8 cellular contexts compared by ENCODE assay signal in the genomic region with DNA sequence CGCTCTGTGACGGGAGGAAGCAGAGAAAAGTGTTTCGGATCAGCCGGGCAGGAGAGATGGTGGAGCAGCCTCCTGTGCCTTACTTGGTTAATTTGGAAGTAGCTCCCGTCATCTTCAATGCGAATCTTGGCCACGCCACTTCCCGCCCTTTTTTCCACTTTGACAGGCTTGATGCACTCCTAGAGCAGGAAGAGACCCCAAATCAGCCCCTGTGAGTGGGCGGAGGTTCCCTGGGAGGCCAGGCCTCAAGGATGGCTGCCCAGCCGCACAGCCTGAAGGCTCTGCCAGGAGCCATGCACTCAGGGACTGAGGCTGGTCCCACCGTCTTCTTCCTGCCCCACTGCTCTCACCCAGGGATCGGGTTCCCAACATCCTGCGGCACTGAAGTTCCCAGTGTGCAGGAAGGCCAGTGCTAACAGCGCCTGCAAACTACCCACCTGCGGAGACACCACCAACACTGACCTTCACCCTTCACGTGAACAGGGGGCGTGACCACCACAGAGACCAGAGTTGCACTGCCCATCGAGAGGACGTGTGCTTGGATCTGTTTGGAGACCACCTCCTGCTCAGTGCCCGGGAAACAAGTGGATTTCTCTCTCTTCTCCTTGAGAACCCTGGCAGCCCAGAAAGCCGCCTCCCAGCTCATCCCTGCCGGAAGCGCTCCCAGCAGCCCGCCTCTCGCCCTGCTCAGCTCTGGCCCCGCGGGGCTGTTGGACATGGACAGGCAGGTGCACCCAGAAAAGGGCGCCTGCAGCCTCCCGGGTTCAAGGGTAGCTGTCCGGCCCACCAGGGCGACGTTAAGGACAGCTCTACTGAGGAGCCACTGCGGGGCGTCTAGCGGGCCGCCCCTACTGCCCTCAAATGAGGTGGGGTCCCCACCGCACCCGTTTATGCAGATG. TPM values are rescaled to one million over a fixed set of nuclear protein-coding genes. Genes with fewer than 3 reads are reported as not detected.
DNase-seq lines count a peak whose midpoint lies in the region; ATAC-seq and TF ChIP-seq lines count a peak whose summit lies in the region.

No MANE protein-coding gene starts in this region.

- peaks cover 41% of the 10 kb centered on the region for H3K4me1 ChIP-seq in Karpas-422 (ENCODE audit: low read length)
- H3K4me1 ChIP-seq in mucosa of stomach (ENCODE audit: control insufficient read depth, insufficient read depth, low read length): peaks cover 11% of the 10 kb centered on the region

- H3K27me3 ChIP-seq in Karpas-422 (ENCODE audit: low read length): no peaks in the 10 kb centered on the region
- H3K27me3 ChIP-seq in mucosa of stomach (ENCODE audit: control insufficient read depth, insufficient read depth, low read length): no peaks in the 10 kb centered on the region

- peak overlapping the region; percentile 98 for H3K4me2 ChIP-seq in Karpas-422 (ENCODE audit: low read depth, low read length, poor library complexity, severe bottlenecking)

- DNase-seq in ACHN: peak; percentile 35
- peak; percentile 48 for DNase-seq in Karpas-422
- DNase-seq in choroid plexus epithelial cell (ENCODE audit: low read depth): no peak
- DNase-seq in EL: no peak
- DNase-seq in DMS 273 treated with DMSO at 0.1 percent for 48 hours (lab: John Stamatoyannopoulos, UW): no peak

- peak overlapping the region; percentile 94 for H3K4me3 ChIP-seq in Karpas-422 (ENCODE audit: low read length)
- peak overlapping the region; percentile 83 for H3K4me3 ChIP-seq in choroid plexus epithelial cell (ENCODE audit: low read depth, low read length)
- peak overlapping the region; percentile 74 for H3K4me3 ChIP-seq in mucosa of stomach (ENCODE audit: low read length)

- H3K9me3 ChIP-seq in Karpas-422 (ENCODE audit: low read length) (no peaks in the 10 kb centered on the region), mucosa of stomach (ENCODE audit: control insufficient read depth, low read length) (no peaks in the 10 kb centered on the region)

- no peaks in the 10 kb centered on the region for H3K9me2 ChIP-seq in Karpas-422 (replicated peaks; ENCODE audit: insufficient read depth, low read length)

- ATAC-seq in HG02970 (IDR thresholded peaks at IDR 0.05; ENCODE audit: low FRiP score, unreplicated experiment) (no peak), HG03039 (IDR thresholded peaks at IDR 0.05; ENCODE audit: unreplicated experiment) (no peak)

- no peaks in the 10 kb centered on the region for H4K20me1 ChIP-seq in Karpas-422 (ENCODE audit: insufficient read depth, low read depth, low read length)

- no peak overlapping the region for H2AFZ ChIP-seq in Karpas-422 (ENCODE audit: low read length)

- peak overlapping the region; percentile 99 for H3K27ac ChIP-seq in Karpas-422 (ENCODE audit: low read length)

- H3K9ac ChIP-seq in Karpas-422 (ENCODE audit: low read length) (peak overlapping the region; percentile 98), mucosa of stomach (ENCODE audit: low read length) (peak overlapping the region; percentile 87)

- 0 out of 2 replicates have a peak, but pooled peaks cover 6% of the 10 kb centered on the region for H3K36me3 ChIP-seq in Karpas-422 (ENCODE audit: insufficient read depth, low read length)
- H3K36me3 ChIP-seq in mucosa of stomach (ENCODE audit: control insufficient read depth, insufficient read depth, low read length): no peaks in the 10 kb centered on the region

- TF ChIP-seq CTCF in choroid plexus epithelial cell (conservative IDR thresholded peaks at IDR 0.05; ENCODE audit: low read depth, low read length): no peak

- in situ Hi-C loops in ACHN (cut with HindIII; ENCODE audit: low pct_ligation_motif_present, low pct_unique_long_range_greater_than_20kb, low sequenced_read_pairs): no loop called here

- H3K79me2 ChIP-seq in Karpas-422 (ENCODE audit: low read length): peaks cover 7% of the 10 kb centered on the region; the same call in 1 of the 2 replicates

RNA-seq across cellular contexts. Expression of a gene that starts 1.0 kb away (rescaled TPM):
- total RNA-seq in Karpas-422 (2014; rRNA removed; shearing (Covaris generic); ENCODE audit: low replicate concordance): 32.1 and 77.4 TPM in 2 replicates

RNA-seq across cellular contexts. Expression of a gene that starts 12.9 kb away (rescaled TPM):
- total RNA-seq in Karpas-422 (2014; rRNA removed; shearing (Covaris generic); ENCODE audit: low replicate concordance): 57.4 and 159 TPM in 2 replicates

RNA-seq across cellular contexts. Expression of a gene that starts 13.6 kb away (rescaled TPM):
- total RNA-seq in Karpas-422 (2014; rRNA removed; shearing (Covaris generic); ENCODE audit: low replicate concordance): 29.4 and 110 TPM in 2 replicates

RNA-seq across cellular contexts. Expression of a gene that starts 18.9 kb away (rescaled TPM):
- total RNA-seq in Karpas-422 (2014; rRNA removed; shearing (Covaris generic); ENCODE audit: low replicate concordance): 19.8 and 53.3 TPM in 2 replicates

RNA-seq across cellular contexts. Expression of a gene that starts 20.7 kb away (rescaled TPM):
- total RNA-seq in Karpas-422 (2014; rRNA removed; shearing (Covaris generic); ENCODE audit: low replicate concordance): 0.47 TPM in 1 of 2 replicates, not detected in the other

Comparison
In these comparisons a context has a peak if more than half of its experiments do, and no peak if none do; other contexts are left out.
1. DNase-seq: peak in ACHN (single experiment) and Karpas-422 (single experiment); none in choroid plexus epithelial cell (single experiment), EL (single experiment) and DMS 273 treated with DMSO at 0.1 percent for 48 hours (single experiment).
2. Peak in every context shown above with its lines, with median percentiles within 50 percentile points of each other: H3K4me3 ChIP-seq.